Comparison of ENCODE assay signal across 8 cellular contexts in genomic region chr10:51699475-51700227, GRCh38. TPM values are rescaled to one million over a fixed set of nuclear protein-coding genes. Genes with fewer than 3 reads are reported as not detected.
DNase-seq lines count a peak whose midpoint lies in the region; ATAC-seq and TF ChIP-seq lines count a peak whose summit lies in the region.

Gene CSTF2T, minus strand, starts transcription at chr10:51699595. Its CDS starts 46 bp downstream, at chr10:51699549.

- peaks cover 1% of the 10 kb centered on the region for H3K36me3 ChIP-seq in kidney epithelial cell (ENCODE audit: control insufficient read depth, insufficient read depth, low read length)

- peak; percentile 95 for ATAC-seq in HG03432 (IDR thresholded peaks at IDR 0.05; ENCODE audit: unreplicated experiment)

- DNase-seq in AG10803 (ENCODE audit: low read depth) (peak; percentile 94), NCI-H510A (lab: John Stamatoyannopoulos, UW) (peak; percentile 79), chondrocyte (ENCODE audit: low spot score) (no peak), kidney epithelial cell (ENCODE audit: low read depth) (peak; percentile 63)
- DNase-seq in activated CD4-positive, alpha-beta T cell treated with anti-CD3 and anti-CD28 coated beads for 24 hours (ENCODE audit: low read depth in 2 of 2): peak; percentile 70 to 87
- peak; percentile 83 to 84 for DNase-seq in stimulated activated CD4-positive, alpha-beta T cell treated with anti-CD3 and anti-CD28 coated beads, Interleukin-15, amount 100 ng/mL, for 48 hours (ENCODE audit: low read depth in 2 of 2)

- peaks cover 36% of the 10 kb centered on the region for H3K4me1 Mint-ChIP-seq in chondrocyte (ENCODE audit: low read depth)

- H3K9me3 Mint-ChIP-seq in chondrocyte (ENCODE audit: low read depth): no peaks in the 10 kb centered on the region

- no peak for TF ChIP-seq CTCF in AG10803 (conservative IDR thresholded peaks at IDR 0.05; ENCODE audit: low read length)
- TF ChIP-seq CTCF in chondrocyte (IDR thresholded peaks at IDR 0.05): no peak
- TF ChIP-seq CTCF in kidney epithelial cell (IDR thresholded peaks at IDR 0.05; ENCODE audit: insufficient read depth, low read length, poor library complexity, severe bottlenecking): no peak

- H3K4me3 Mint-ChIP-seq in chondrocyte (ENCODE audit: unreplicated experiment): peak within 1 kb of the TSS; percentile 99

- no peaks in the 10 kb centered on the region for H3K27me3 Mint-ChIP-seq in chondrocyte (ENCODE audit: low read depth)

- peak within 1 kb of the TSS; percentile 100 for H3K27ac Mint-ChIP-seq in chondrocyte (ENCODE audit: unreplicated experiment)

- H3K4me3 ChIP-seq in AG10803 (ENCODE audit: low read length) (peak within 1 kb of the TSS; percentile 92), kidney epithelial cell (ENCODE audit: low read depth, low read length) (peak within 1 kb of the TSS; percentile 89)

- peak; percentile 83 for TF ChIP-seq POLR2A in GM19099 (IDR thresholded peaks at IDR 0.05; ENCODE audit: extremely low read depth, insufficient read length, low read depth)

- no peaks in the 10 kb centered on the region for H3K27me3 ChIP-seq in kidney epithelial cell (ENCODE audit: control insufficient read depth, insufficient read depth, low read length)

- H3K36me3 Mint-ChIP-seq in chondrocyte (ENCODE audit: low read depth): peaks cover 12% of the 10 kb centered on the region

RNA-seq across cellular contexts. Expression of gene CSTF2T, which starts in this region (rescaled TPM):
- total RNA-seq in chondrocyte (16.0 to 21.6 TPM (median 16.3 TPM) in 3 replicates), kidney epithelial cell (22.9 and 24.8 TPM in 2 replicates)
